Comparison of ENCODE assay signal across 12 cellular contexts in genomic region chr16:67483150-67483549, GRCh38. TPM values are rescaled to one million over a fixed set of nuclear protein-coding genes. Genes with fewer than 3 reads are reported as not detected.
DNase-seq lines count a peak whose midpoint lies in the region; ATAC-seq and TF ChIP-seq lines count a peak whose summit lies in the region.
"Had no signal": no experiment of that assay in that cellular context is flagged by ENCODE, and none has a peak within 500 bp of the region (broad histone marks: within the 10 kb centered on the region; RNA-seq: fewer than 3 reads in every experiment).

AGRP (minus strand) TSS chr16:67483547; CDS start chr16:67483398, 149 bp downstream.

- H3K4me3 ChIP-seq in mesenchymal stem cell (ENCODE audit: insufficient read depth in 1 of 2, low read depth in 1 of 2, low read length in 2 of 2) (peak within 1 kb of the TSS in 1 of 2 experiments; percentile 99), testis (peak within 1 kb of the TSS in 1 of 2 donors; percentile 87), HAP-1 (no peak within 1 kb of the TSS), WERI-Rb-1 (ENCODE audit: low read depth, low read length) (no peak within 1 kb of the TSS)

- no peak for TF ChIP-seq CTCF in testis (IDR thresholded peaks at IDR 0.05)
- no peak for TF ChIP-seq CTCF in WERI-Rb-1 (IDR thresholded peaks at IDR 0.05; ENCODE audit: low read depth, low read length)

- no peak within 1 kb of the TSS for H2BK5ac ChIP-seq in mesenchymal stem cell (ENCODE audit: low read depth, low read length, poor library complexity, severe bottlenecking)

- CTCF ChIA-PET in activated naive CD4-positive, alpha-beta T cell treated with anti-CD3 and anti-CD28 coated beads for 36 hours (lab: Charles Lee) = interaction anchor here (0.5 to 3.4 kb wide), 4 partner anchors 8 to 49 kb away, joined by 3 to 27 read pairs (median 10); no protein-coding TSS in a partner anchor

- no peak within 1 kb of the TSS for H2AK5ac ChIP-seq in mesenchymal stem cell (ENCODE audit: low read length, severe bottlenecking)

- no peak for TF ChIP-seq POLR2A in testis (IDR thresholded peaks at IDR 0.05)

- WGBS in mesenchymal stem cell = 96% methylated on average over 6 of the region's 6 CpGs
- 92% methylated on average over 6 of the region's 6 CpGs; no CpG with 5 or more reads in 1 of the 2 donors for WGBS in testis, 2 donors

- H3K14ac ChIP-seq in mesenchymal stem cell (ENCODE audit: low read length in 2 of 2) = no peak within 1 kb of the TSS

- no peak within 1 kb of the TSS for H3K4me2 ChIP-seq in mesenchymal stem cell (ENCODE audit: low read length, poor library complexity, severe bottlenecking)

- H2BK12ac ChIP-seq in mesenchymal stem cell (ENCODE audit: low read length in 2 of 2) = peak within 1 kb of the TSS in 1 of 2 experiments; percentile 27

- H2BK15ac ChIP-seq in mesenchymal stem cell (ENCODE audit: low read depth, poor library complexity, severe bottlenecking) = no peak within 1 kb of the TSS

- H3K27ac ChIP-seq in mesenchymal stem cell (ENCODE audit: low read length, poor library complexity, severe bottlenecking) (no peak within 1 kb of the TSS), testis (peak within 1 kb of the TSS; percentile 87 to 93), WERI-Rb-1 (no peak within 1 kb of the TSS)

- H2BK120ac ChIP-seq in mesenchymal stem cell (ENCODE audit: low read depth, low read length) = no peak within 1 kb of the TSS

- peaks cover 34% of the 10 kb centered on the region for H3K4me1 Mint-ChIP-seq in activated naive CD4-positive, alpha-beta T cell treated with anti-CD3 and anti-CD28 coated beads for 36 hours (ENCODE audit: low read depth)
- peaks cover 13% of the 10 kb centered on the region for H3K4me1 Mint-ChIP-seq in activated naive CD8-positive, alpha-beta T cell treated with anti-CD3 and anti-CD28 coated beads, Interleukin-2, amount 10 ng/mL, durations not matched to agents 7 days and 5 days

- H3K27me3 Mint-ChIP-seq in activated naive CD4-positive, alpha-beta T cell treated with anti-CD3 and anti-CD28 coated beads for 36 hours (ENCODE audit: low read depth) = no peaks in the 10 kb centered on the region
- H3K27me3 Mint-ChIP-seq in activated naive CD8-positive, alpha-beta T cell treated with anti-CD3 and anti-CD28 coated beads, Interleukin-2, amount 10 ng/mL, durations not matched to agents 7 days and 5 days = no peaks in the 10 kb centered on the region

- POLR2A ChIA-PET in activated naive CD8-positive, alpha-beta T cell treated with anti-CD3 and anti-CD28 coated beads, Interleukin-2, amount 10 ng/mL, durations not matched to agents 7 days and 5 days (lab: Charles Lee) = interaction anchor here (2.8 to 2.9 kb wide), 2 partner anchors 162 to 453 kb away, joined by 10 to 19 read pairs; partner anchors contain the start of genes CARMIL2 and PSMB10

- H3K23ac ChIP-seq in mesenchymal stem cell (ENCODE audit: low read length in 2 of 2) = no peak within 1 kb of the TSS

- intact Hi-C loops in activated naive CD4-positive, alpha-beta T cell treated with anti-CD3 and anti-CD28 coated beads for 36 hours (cut with micrococcal nuclease) = no loop called here
- intact Hi-C loops in testis (cut with DNase I; ENCODE audit: low total_unique reads) = no loop called here

- peak within 1 kb of the TSS; percentile 98 for H4K8ac ChIP-seq in mesenchymal stem cell (ENCODE audit: low read length)

- no peak for ATAC-seq in activated naive CD8-positive, alpha-beta T cell treated with anti-CD3 and anti-CD28 coated beads, Interleukin-2, amount 10 ng/mL, durations not matched to agents 7 days and 5 days (ENCODE audit: low read depth)
- no peak for ATAC-seq in GM21786 (IDR thresholded peaks at IDR 0.05; ENCODE audit: unreplicated experiment)
- ATAC-seq: HCT116 had no signal

- H3K9ac ChIP-seq in mesenchymal stem cell (ENCODE audit: low read length) = peak within 1 kb of the TSS; percentile 100

- no peak within 1 kb of the TSS for H3K18ac ChIP-seq in mesenchymal stem cell (ENCODE audit: low read depth in 1 of 2, low read length in 2 of 2)

- peaks cover 9% of the 10 kb centered on the region for H3K36me3 Mint-ChIP-seq in activated naive CD4-positive, alpha-beta T cell treated with anti-CD3 and anti-CD28 coated beads for 36 hours (ENCODE audit: low read depth)
- peaks cover 6% of the 10 kb centered on the region for H3K36me3 Mint-ChIP-seq in activated naive CD8-positive, alpha-beta T cell treated with anti-CD3 and anti-CD28 coated beads, Interleukin-2, amount 10 ng/mL, durations not matched to agents 7 days and 5 days

- DNase-seq in activated naive CD4-positive, alpha-beta T cell treated with anti-CD3 and anti-CD28 coated beads for 36 hours = no peak
- no peak for DNase-seq in activated naive CD4-positive, alpha-beta T cell treated with Interleukin-2 at 50 U/mL for 16 hours
- no peak for DNase-seq in activated naive CD8-positive, alpha-beta T cell treated with anti-CD3 and anti-CD28 coated beads, Interleukin-2, amount 10 ng/mL, durations not matched to agents 7 days and 5 days
- no peak for DNase-seq in mesenchymal stem cell
- no peak for DNase-seq in testis
- DNase-seq in HAP-1 (ENCODE audit: low spot score in 2 of 2) = no peak
- no peak for DNase-seq in WERI-Rb-1
- DNase-seq: NCI-H510A treated with DMSO at 0.1 percent for 48 hours had no signal

- no peaks in the 10 kb centered on the region for H3K9me3 ChIP-seq in mesenchymal stem cell (ENCODE audit: control insufficient read depth, low read length)
- no peaks in the 10 kb centered on the region for H3K9me3 ChIP-seq in testis
- no peaks in the 10 kb centered on the region for H3K9me3 ChIP-seq in HAP-1
- no peaks in the 10 kb centered on the region for H3K9me3 ChIP-seq in WERI-Rb-1 (ENCODE audit: severe bottlenecking)

- peaks cover 21% of the 10 kb centered on the region for H3K79me1 ChIP-seq in mesenchymal stem cell (replicated peaks; ENCODE audit: low read length, poor library complexity, severe bottlenecking)

- peak within 1 kb of the TSS; percentile 52 for H4K91ac ChIP-seq in mesenchymal stem cell (ENCODE audit: low read length)

- H3K9me3 Mint-ChIP-seq in activated naive CD4-positive, alpha-beta T cell treated with anti-CD3 and anti-CD28 coated beads for 36 hours = no peaks in the 10 kb centered on the region
- H3K9me3 Mint-ChIP-seq in activated naive CD8-positive, alpha-beta T cell treated with anti-CD3 and anti-CD28 coated beads, Interleukin-2, amount 10 ng/mL, durations not matched to agents 7 days and 5 days = no peaks in the 10 kb centered on the region

- H3K27ac Mint-ChIP-seq in activated naive CD4-positive, alpha-beta T cell treated with anti-CD3 and anti-CD28 coated beads for 36 hours = peak within 1 kb of the TSS; percentile 99
- H3K27ac Mint-ChIP-seq in activated naive CD8-positive, alpha-beta T cell treated with anti-CD3 and anti-CD28 coated beads, Interleukin-2, amount 10 ng/mL, durations not matched to agents 7 days and 5 days = peak within 1 kb of the TSS; percentile 98

- H3K27me3 ChIP-seq in mesenchymal stem cell (ENCODE audit: control insufficient read depth in 1 of 2, insufficient read depth in 1 of 2, low read length in 2 of 2) = no peaks in the 10 kb centered on the region
- no peaks in the 10 kb centered on the region for H3K27me3 ChIP-seq in testis
- H3K27me3 ChIP-seq in HAP-1 (ENCODE audit: low read depth) = no peaks in the 10 kb centered on the region
- H3K27me3 ChIP-seq in WERI-Rb-1 (ENCODE audit: insufficient read depth, low read depth, severe bottlenecking) = no peaks in the 10 kb centered on the region

- H3K4ac ChIP-seq in mesenchymal stem cell (ENCODE audit: low read depth in 1 of 2, low read length in 2 of 2) = peak within 1 kb of the TSS in 1 of 2 experiments; percentile 5

- in situ Hi-C loops in HAP-1 (cut with MboI; ENCODE audit: low sequenced_read_pairs) = no loop called here

- H3K36me3 ChIP-seq in mesenchymal stem cell (ENCODE audit: control insufficient read depth in 1 of 2, insufficient read depth in 2 of 2, low read depth in 1 of 2, low read length in 2 of 2) (peaks cover 14 to 15% of the 10 kb centered on the region in 2 experiments), testis (ENCODE audit: low read depth, missing control alignments) (no peaks in the 10 kb centered on the region), HAP-1 (replicated peaks) (no peaks in the 10 kb centered on the region), WERI-Rb-1 (peaks cover under 1% of the 10 kb centered on the region; the same call in 1 of the 2 replicates)

- peak within 1 kb of the TSS; percentile 100 for H3K4me3 Mint-ChIP-seq in activated naive CD4-positive, alpha-beta T cell treated with anti-CD3 and anti-CD28 coated beads for 36 hours
- H3K4me3 Mint-ChIP-seq in activated naive CD8-positive, alpha-beta T cell treated with anti-CD3 and anti-CD28 coated beads, Interleukin-2, amount 10 ng/mL, durations not matched to agents 7 days and 5 days = peak within 1 kb of the TSS; percentile 93

- H3K4me1 ChIP-seq in mesenchymal stem cell (ENCODE audit: control insufficient read depth, insufficient read depth, low read depth, low read length) (peaks cover 25% of the 10 kb centered on the region), testis (peaks cover 51% of the 10 kb centered on the region), HAP-1 (peaks cover 13% of the 10 kb centered on the region)

- H2AFZ ChIP-seq in mesenchymal stem cell (ENCODE audit: low read depth, low read length) = no peak within 1 kb of the TSS

RNA-seq across cellular contexts. Expression of gene AGRP, which starts in this region (rescaled TPM):
- not detected for total RNA-seq in activated naive CD4-positive, alpha-beta T cell treated with anti-CD3 and anti-CD28 coated beads for 36 hours
- not detected for total RNA-seq in activated naive CD8-positive, alpha-beta T cell treated with anti-CD3 and anti-CD28 coated beads, Interleukin-2, amount 10 ng/mL, durations not matched to agents 7 days and 5 days
- polyA plus RNA-seq in mesenchymal stem cell (2013, experiment 1 of 2) = not detected
- polyA plus RNA-seq in mesenchymal stem cell (2013, experiment 2 of 2) = not detected
- total RNA-seq in testis = 1 to 10 TPM; 1.2 to 1.7 TPM
- not detected for polyA plus RNA-seq in testis (ENCODE audit: insufficient read depth, low read depth, low replicate concordance)
- total RNA-seq: temporal lobe had no signal
- polyA plus RNA-seq: BJ had no signal

Comparison
In these comparisons a context has a peak if more than half of its experiments do, and no peak if none do; other contexts are left out.
1. H3K27ac ChIP-seq: peak in testis (2 of 2); none in mesenchymal stem cell (single experiment) and WERI-Rb-1 (single experiment).